ENCODE assay signal across 1 cellular context in the genomic region with DNA sequence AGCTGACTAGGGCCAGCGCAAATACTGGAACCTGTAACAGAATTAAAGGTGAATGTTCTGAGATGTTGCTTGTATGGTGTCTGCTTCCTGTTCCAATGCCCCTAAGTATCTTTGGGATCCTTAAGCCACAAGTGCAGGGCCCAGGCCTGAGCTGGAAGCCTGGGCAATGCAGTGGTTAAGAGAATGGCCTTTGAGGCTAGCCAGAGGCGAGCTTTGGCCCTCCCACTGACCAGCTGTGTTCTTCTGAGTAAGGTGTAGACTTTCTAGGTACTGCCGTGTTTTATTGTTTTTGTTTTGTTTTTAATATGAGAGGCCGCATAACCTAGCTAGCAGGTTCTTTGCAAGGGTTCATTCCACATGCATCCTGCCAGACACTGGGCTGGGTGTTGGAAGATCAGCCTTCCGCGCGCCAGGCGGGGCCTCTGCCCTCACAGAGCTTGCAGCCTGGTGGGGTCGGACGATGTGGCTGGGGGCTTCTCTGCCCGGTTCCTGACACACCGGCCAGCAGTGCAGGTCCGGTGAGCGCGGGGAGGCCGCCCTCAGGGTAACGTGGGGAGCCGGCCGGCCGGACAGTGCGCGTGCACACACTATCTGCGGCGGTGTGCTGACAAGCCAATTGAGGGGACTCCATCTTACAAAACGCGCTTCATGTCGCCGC.
A peak's percentile ranks its signal among the peaks of the same experiment; 100 is the strongest.
TF ChIP-seq lines count a peak whose summit lies in the region.

No MANE protein-coding gene starts in this region.

TF ChIP-seq in K562, 482 proteins besides CTCF, POLR2A, EP300 and RAD21 (continued from another document and continues in another):
- 0 out of 2 replicates have a peak, but pooled peaks have one; percentile 34 for TF ChIP-seq CLOCK (CRISPR knock-in tag; IDR thresholded peaks at IDR 0.05; ENCODE audit: borderline replicate concordance)
- 0 out of 2 replicates have a peak, but pooled peaks have one; percentile 22 for TF ChIP-seq REST (CRISPR knock-in tag; IDR thresholded peaks at IDR 0.05; ENCODE audit: low read depth)
- no peak for TF ChIP-seq SIN3A (IDR thresholded peaks at IDR 0.05; ENCODE audit: borderline replicate concordance in 2 of 2, control insufficient read depth in 1 of 2, low read depth in 2 of 2, low read length in 2 of 2)
- TF ChIP-seq EWSR1 (IDR thresholded peaks at IDR 0.05; ENCODE audit: borderline replicate concordance, low read depth, partially characterized antibody), result no peak
- TF ChIP-seq ZNF561 (CRISPR knock-in tag; conservative IDR thresholded peaks at IDR 0.05), result 0 out of 2 replicates have a peak, but pooled peaks have one; percentile 29
- TF ChIP-seq FOXP1 (CRISPR knock-in tag; IDR thresholded peaks at IDR 0.05), result no peak
- TF ChIP-seq ZNF165 (CRISPR knock-in tag; IDR thresholded peaks at IDR 0.05; ENCODE audit: borderline replicate concordance), result 0 out of 2 replicates have a peak, but pooled peaks have one; percentile 23
- TF ChIP-seq, protein P1, sequence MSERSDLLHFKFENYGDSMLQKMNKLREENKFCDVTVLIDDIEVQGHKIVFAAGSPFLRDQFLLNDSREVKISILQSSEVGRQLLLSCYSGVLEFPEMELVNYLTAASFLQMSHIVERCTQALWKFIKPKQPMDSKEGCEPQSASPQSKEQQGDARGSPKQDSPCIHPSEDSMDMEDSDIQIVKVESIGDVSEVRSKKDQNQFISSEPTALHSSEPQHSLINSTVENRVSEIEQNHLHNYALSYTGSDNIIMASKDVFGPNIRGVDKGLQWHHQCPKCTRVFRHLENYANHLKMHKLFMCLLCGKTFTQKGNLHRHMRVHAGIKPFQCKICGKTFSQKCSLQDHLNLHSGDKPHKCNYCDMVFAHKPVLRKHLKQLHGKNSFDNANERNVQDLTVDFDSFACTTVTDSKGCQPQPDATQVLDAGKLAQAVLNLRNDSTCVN (CRISPR knock-in tag; IDR thresholded peaks at IDR 0.05), result 0 out of 2 replicates have a peak, but pooled peaks have one; percentile 73
- TF ChIP-seq SRF (CRISPR knock-in tag; IDR thresholded peaks at IDR 0.05), result peak in 1 of 2 experiments; percentile 45; a peak in 1 of 4 replicates
- TF ChIP-seq KAT8 (IDR thresholded peaks at IDR 0.05; ENCODE audit: low read depth), result peak; percentile 86
- TF ChIP-seq NUFIP1 (IDR thresholded peaks at IDR 0.05; ENCODE audit: partially characterized antibody), result no peak
- TF ChIP-seq E2F3 (CRISPR knock-in tag; IDR thresholded peaks at IDR 0.05), result peak; percentile 77; the same call in 1 of the 2 replicates
- TF ChIP-seq NR2C1 (IDR thresholded peaks at IDR 0.05), result no peak
- peak; percentile 18; the same call in 1 of the 2 replicates for TF ChIP-seq NR2C1 (tag; IDR thresholded peaks at IDR 0.05)
- TF ChIP-seq, protein P2, sequence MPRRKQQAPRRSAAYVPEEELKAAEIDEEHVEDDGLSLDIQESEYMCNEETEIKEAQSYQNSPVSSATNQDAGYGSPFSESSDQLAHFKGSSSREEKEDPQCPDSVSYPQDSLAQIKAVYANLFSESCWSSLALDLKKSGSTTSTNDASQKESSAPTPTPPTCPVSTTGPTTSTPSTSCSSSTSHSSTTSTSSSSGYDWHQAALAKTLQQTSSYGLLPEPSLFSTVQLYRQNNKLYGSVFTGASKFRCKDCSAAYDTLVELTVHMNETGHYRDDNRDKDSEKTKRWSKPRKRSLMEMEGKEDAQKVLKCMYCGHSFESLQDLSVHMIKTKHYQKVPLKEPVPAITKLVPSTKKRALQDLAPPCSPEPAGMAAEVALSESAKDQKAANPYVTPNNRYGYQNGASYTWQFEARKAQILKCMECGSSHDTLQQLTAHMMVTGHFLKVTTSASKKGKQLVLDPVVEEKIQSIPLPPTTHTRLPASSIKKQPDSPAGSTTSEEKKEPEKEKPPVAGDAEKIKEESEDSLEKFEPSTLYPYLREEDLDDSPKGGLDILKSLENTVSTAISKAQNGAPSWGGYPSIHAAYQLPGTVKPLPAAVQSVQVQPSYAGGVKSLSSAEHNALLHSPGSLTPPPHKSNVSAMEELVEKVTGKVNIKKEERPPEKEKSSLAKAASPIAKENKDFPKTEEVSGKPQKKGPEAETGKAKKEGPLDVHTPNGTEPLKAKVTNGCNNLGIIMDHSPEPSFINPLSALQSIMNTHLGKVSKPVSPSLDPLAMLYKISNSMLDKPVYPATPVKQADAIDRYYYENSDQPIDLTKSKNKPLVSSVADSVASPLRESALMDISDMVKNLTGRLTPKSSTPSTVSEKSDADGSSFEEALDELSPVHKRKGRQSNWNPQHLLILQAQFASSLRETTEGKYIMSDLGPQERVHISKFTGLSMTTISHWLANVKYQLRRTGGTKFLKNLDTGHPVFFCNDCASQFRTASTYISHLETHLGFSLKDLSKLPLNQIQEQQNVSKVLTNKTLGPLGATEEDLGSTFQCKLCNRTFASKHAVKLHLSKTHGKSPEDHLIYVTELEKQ (CRISPR knock-in tag; IDR thresholded peaks at IDR 0.05), result 0 out of 2 replicates have a peak, but pooled peaks have one; percentile 28
- no peak for TF ChIP-seq BHLHE40 (IDR thresholded peaks at IDR 0.05; ENCODE audit: low read length)
- TF ChIP-seq THRB (CRISPR knock-in tag; conservative IDR thresholded peaks at IDR 0.05), result 0 out of 2 replicates have a peak, but pooled peaks have one; percentile 38
- TF ChIP-seq ZBTB9 (CRISPR knock-in tag; IDR thresholded peaks at IDR 0.05), result peak; percentile 87
- TF ChIP-seq NR4A1 (CRISPR knock-in tag; IDR thresholded peaks at IDR 0.05), result peak; percentile 63; the same call in 1 of the 2 replicates
- no peak for TF ChIP-seq NR4A1 (tag; IDR thresholded peaks at IDR 0.05)
- TF ChIP-seq, protein P3, sequence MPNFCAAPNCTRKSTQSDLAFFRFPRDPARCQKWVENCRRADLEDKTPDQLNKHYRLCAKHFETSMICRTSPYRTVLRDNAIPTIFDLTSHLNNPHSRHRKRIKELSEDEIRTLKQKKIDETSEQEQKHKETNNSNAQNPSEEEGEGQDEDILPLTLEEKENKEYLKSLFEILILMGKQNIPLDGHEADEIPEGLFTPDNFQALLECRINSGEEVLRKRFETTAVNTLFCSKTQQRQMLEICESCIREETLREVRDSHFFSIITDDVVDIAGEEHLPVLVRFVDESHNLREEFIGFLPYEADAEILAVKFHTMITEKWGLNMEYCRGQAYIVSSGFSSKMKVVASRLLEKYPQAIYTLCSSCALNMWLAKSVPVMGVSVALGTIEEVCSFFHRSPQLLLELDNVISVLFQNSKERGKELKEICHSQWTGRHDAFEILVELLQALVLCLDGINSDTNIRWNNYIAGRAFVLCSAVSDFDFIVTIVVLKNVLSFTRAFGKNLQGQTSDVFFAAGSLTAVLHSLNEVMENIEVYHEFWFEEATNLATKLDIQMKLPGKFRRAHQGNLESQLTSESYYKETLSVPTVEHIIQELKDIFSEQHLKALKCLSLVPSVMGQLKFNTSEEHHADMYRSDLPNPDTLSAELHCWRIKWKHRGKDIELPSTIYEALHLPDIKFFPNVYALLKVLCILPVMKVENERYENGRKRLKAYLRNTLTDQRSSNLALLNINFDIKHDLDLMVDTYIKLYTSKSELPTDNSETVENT (CRISPR knock-in tag; IDR thresholded peaks at IDR 0.05), result peak; percentile 54; the same call in 1 of the 2 replicates
- TF ChIP-seq DMBX1 (CRISPR knock-in tag; IDR thresholded peaks at IDR 0.05; ENCODE audit: borderline replicate concordance), result peak; percentile 57
- TF ChIP-seq, protein P4, sequence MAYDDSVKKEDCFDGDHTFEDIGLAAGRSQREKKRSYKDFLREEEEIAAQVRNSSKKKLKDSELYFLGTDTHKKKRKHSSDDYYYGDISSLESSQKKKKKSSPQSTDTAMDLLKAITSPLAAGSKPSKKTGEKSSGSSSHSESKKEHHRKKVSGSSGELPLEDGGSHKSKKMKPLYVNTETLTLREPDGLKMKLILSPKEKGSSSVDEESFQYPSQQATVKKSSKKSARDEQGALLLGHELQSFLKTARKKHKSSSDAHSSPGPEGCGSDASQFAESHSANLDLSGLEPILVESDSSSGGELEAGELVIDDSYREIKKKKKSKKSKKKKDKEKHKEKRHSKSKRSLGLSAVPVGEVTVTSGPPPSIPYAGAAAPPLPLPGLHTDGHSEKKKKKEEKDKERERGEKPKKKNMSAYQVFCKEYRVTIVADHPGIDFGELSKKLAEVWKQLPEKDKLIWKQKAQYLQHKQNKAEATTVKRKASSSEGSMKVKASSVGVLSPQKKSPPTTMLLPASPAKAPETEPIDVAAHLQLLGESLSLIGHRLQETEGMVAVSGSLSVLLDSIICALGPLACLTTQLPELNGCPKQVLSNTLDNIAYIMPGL (CRISPR knock-in tag; IDR thresholded peaks at IDR 0.05), result 0 out of 2 replicates have a peak, but pooled peaks have one; percentile 31
- TF ChIP-seq CREB3 (tag; conservative IDR thresholded peaks at IDR 0.05; ENCODE audit: low read depth), result peak; percentile 50; the same call in 1 of the 2 replicates
